ENCODE assay signal across 16 cellular contexts in the genomic region with DNA sequence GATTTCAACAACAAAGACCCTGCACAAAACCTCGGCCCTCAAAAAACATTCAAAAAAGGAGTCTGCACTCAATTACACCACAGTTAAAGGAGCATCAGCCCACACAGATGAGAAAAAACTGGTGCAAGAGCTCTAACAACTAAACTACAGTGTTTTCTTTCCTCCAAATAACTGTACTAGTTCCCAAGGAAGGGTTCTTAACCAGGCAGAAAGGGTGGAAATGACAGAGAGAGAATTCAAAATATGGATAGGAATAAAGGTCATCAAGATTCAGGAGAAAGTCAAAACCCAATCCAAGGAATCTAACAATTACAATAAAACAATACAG.
DNase-seq lines count a peak whose midpoint lies in the region; ATAC-seq and TF ChIP-seq lines count a peak whose summit lies in the region.
"Had no signal": no experiment of that assay in that cellular context is flagged by ENCODE, and none has a peak within 500 bp of the region (broad histone marks: within the 10 kb centered on the region; RNA-seq: fewer than 3 reads in every experiment).

No MANE protein-coding gene starts in this region.

- no peaks in the 10 kb centered on the region for H3F3A ChIP-seq in PC-3 (ENCODE audit: low read length, unreplicated experiment)

- H3K4me3 Mint-ChIP-seq in Calu3 (ENCODE audit: low read depth, unreplicated experiment) (no peak overlapping the region), chondrocyte (ENCODE audit: unreplicated experiment) (no peak overlapping the region)
- H3K4me3 Mint-ChIP-seq: CD4-positive, CD25-positive, alpha-beta regulatory T cell; H9; IgD-negative memory B cell had no signal

- BruUV-seq in Calu3 (replicated peaks; lab: Mats Ljungman, UMichigan) (no TSS peak), PC-3 (replicated peaks; lab: Mats Ljungman, UMichigan) (no TSS peak)

- no peak overlapping the region for H3K27ac ChIP-seq in PC-3 (ENCODE audit: low read length)

- CTCF ChIA-PET in Calu3 (lab: Charles Lee) (no interaction called here), PC-3 (lab: Charles Lee) (interaction anchor here (0.6 kb wide), 1 partner anchor 1098 kb away, joined by 3 read pairs; no protein-coding TSS in a partner anchor)

- no peak overlapping the region for H3K9ac ChIP-seq in PC-3 (ENCODE audit: low read length)

- TF ChIP-seq CTCF in Calu3 (IDR thresholded peaks at IDR 0.05; ENCODE audit: unreplicated experiment) (no peak), PC-3 (conservative IDR thresholded peaks at IDR 0.05; ENCODE audit: low read depth, low read length) (no peak), chondrocyte (IDR thresholded peaks at IDR 0.05) (peak; percentile 13)

- DNase-seq in Calu3 (no peak), PC-3 (no peak), chondrocyte (ENCODE audit: low spot score) (no peak), NK-92 (lab: John Stamatoyannopoulos, UW; ENCODE audit: unreplicated experiment) (no peak), OCI-M1 (lab: John Stamatoyannopoulos, UW) (no peak), NCI-H146 treated with DMSO at 0.1 percent for 48 hours (lab: John Stamatoyannopoulos, UW; ENCODE audit: unreplicated experiment) (no peak), H7 (no peak)
- DNase-seq: CD4-positive, CD25-positive, alpha-beta regulatory T cell; NCI-H1417 treated with DMSO at 0.1 percent for 48 hours; NCI-H2171 treated with DMSO at 0.1 percent for 48 hours; NCI-H774; RPMI8226 had no signal

- ATAC-seq in PC-3 = no peak

- H3K36me3 Mint-ChIP-seq in Calu3 (ENCODE audit: insufficient read depth, unreplicated experiment) (no peaks in the 10 kb centered on the region), chondrocyte (ENCODE audit: low read depth) (peaks cover 13% of the 10 kb centered on the region)
- H3K36me3 Mint-ChIP-seq: CD4-positive, CD25-positive, alpha-beta regulatory T cell had no signal

- H3K79me2 ChIP-seq in PC-3 (ENCODE audit: low read length) = no peaks in the 10 kb centered on the region

- H3K9me3 Mint-ChIP-seq in Calu3 (ENCODE audit: low read depth, unreplicated experiment) (no peaks in the 10 kb centered on the region), chondrocyte (ENCODE audit: low read depth) (peaks cover 29% of the 10 kb centered on the region)

- no peak overlapping the region for H3K4me3 ChIP-seq in PC-3 (ENCODE audit: low read length)
- no peak overlapping the region for H3K4me3 ChIP-seq in neuron (ENCODE audit: low read length)
- no peak overlapping the region for H3K4me3 ChIP-seq in H7 (ENCODE audit: insufficient read depth, low read depth, low read length)

- no peaks in the 10 kb centered on the region for H3K9me2 ChIP-seq in PC-3 (replicated peaks; ENCODE audit: low read length)

- H3K9me3 ChIP-seq in PC-3 (ENCODE audit: low read length) = no peaks in the 10 kb centered on the region
- H3K9me3 ChIP-seq in neuron (ENCODE audit: low read length) = no peaks in the 10 kb centered on the region
- H3K9me3 ChIP-seq: Caco-2 had no signal

- no peaks in the 10 kb centered on the region for H4K20me1 ChIP-seq in PC-3 (ENCODE audit: low read length)

- no peak overlapping the region for H3K4me2 ChIP-seq in PC-3 (ENCODE audit: low read length)

- H3K27ac Mint-ChIP-seq in Calu3 (ENCODE audit: unreplicated experiment) (peak overlapping the region; percentile 38), chondrocyte (ENCODE audit: unreplicated experiment) (no peak overlapping the region)
- H3K27ac Mint-ChIP-seq: CD4-positive, CD25-positive, alpha-beta regulatory T cell; H9; IgD-negative memory B cell had no signal

- no peaks in the 10 kb centered on the region for H3K36me3 ChIP-seq in PC-3 (ENCODE audit: low read depth, low read length)
- H3K36me3 ChIP-seq in neuron (ENCODE audit: insufficient read depth, low read length) = no peaks in the 10 kb centered on the region
- H3K36me3 ChIP-seq in H7 (replicated peaks; ENCODE audit: control insufficient read depth, insufficient read depth, low read length) = no peaks in the 10 kb centered on the region; the same call in 1 of the 2 replicates

- H3K4me1 ChIP-seq in PC-3 (ENCODE audit: insufficient read depth, low read length) (no peaks in the 10 kb centered on the region), neuron (ENCODE audit: insufficient read depth, low read length) (no peaks in the 10 kb centered on the region)
- H3K4me1 ChIP-seq: Caco-2 had no signal

- H2AFZ ChIP-seq in PC-3 (ENCODE audit: low read length) (peak overlapping the region; percentile 32; the same call in 1 of the 2 replicates), neuron (ENCODE audit: low read depth, low read length) (peak overlapping the region; percentile 0)

- intact Hi-C loops in Calu3 (cut with micrococcal nuclease; ENCODE audit: unreplicated experiment) = loop anchor here (5.0 kb wide), 4 partner anchors 174 to 536 kb away; no protein-coding TSS in a partner anchor
- intact Hi-C loops in PC-3 (cut with micrococcal nuclease) = loop anchor here (1.0 to 5.0 kb wide), 2 partner anchors 175 to 279 kb away; no protein-coding TSS in a partner anchor

- H3K4me1 Mint-ChIP-seq in Calu3 (ENCODE audit: low read depth, unreplicated experiment) = no peaks in the 10 kb centered on the region
- H3K4me1 Mint-ChIP-seq in chondrocyte (ENCODE audit: low read depth) = peaks cover 5% of the 10 kb centered on the region
- H3K4me1 Mint-ChIP-seq: CD4-positive, CD25-positive, alpha-beta regulatory T cell had no signal

- H3K27me3 ChIP-seq in PC-3 (ENCODE audit: low read length) (no peaks in the 10 kb centered on the region), neuron (ENCODE audit: insufficient read depth, low read length) (no peaks in the 10 kb centered on the region), H7 (ENCODE audit: control insufficient read depth, insufficient read depth, low read length) (no peaks in the 10 kb centered on the region)

- H3K27me3 Mint-ChIP-seq in Calu3 (ENCODE audit: unreplicated experiment) (no peaks in the 10 kb centered on the region), chondrocyte (ENCODE audit: low read depth) (no peaks in the 10 kb centered on the region)
- H3K27me3 Mint-ChIP-seq: CD4-positive, CD25-positive, alpha-beta regulatory T cell had no signal

- POLR2A ChIA-PET in PC-3 (lab: Charles Lee; ENCODE audit: unreplicated experiment) = no interaction called here
